In the genomic region with DNA sequence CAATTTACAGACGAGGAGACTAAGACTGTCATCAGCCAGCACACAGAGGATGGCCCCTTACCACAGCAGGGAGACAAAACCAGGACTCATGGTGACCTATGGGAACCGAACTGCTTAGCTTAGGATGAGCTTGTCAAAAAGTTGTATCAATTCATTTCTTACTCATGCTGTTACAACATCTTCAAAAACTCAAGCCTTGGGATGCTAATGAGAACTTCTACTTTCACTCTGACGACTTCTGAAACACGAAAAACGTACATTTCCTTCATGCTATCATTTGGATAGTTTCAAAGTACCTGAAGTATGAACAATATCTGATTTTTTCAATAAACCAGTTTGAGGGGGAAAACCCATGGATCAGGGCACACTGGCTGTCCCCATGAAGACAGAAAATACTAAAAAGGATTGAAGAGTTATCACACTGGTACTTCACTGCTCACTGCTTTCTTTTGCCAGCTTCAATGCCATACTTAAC, we compare ENCODE assay signal across 1 cellular context.
TF ChIP-seq lines count a peak whose summit lies in the region.

No MANE protein-coding gene starts in this region.

TF ChIP-seq in GM23338, 12 proteins besides CTCF, POLR2A, EP300 and RAD21 (continued from another document):
- TF ChIP-seq, protein P1, sequence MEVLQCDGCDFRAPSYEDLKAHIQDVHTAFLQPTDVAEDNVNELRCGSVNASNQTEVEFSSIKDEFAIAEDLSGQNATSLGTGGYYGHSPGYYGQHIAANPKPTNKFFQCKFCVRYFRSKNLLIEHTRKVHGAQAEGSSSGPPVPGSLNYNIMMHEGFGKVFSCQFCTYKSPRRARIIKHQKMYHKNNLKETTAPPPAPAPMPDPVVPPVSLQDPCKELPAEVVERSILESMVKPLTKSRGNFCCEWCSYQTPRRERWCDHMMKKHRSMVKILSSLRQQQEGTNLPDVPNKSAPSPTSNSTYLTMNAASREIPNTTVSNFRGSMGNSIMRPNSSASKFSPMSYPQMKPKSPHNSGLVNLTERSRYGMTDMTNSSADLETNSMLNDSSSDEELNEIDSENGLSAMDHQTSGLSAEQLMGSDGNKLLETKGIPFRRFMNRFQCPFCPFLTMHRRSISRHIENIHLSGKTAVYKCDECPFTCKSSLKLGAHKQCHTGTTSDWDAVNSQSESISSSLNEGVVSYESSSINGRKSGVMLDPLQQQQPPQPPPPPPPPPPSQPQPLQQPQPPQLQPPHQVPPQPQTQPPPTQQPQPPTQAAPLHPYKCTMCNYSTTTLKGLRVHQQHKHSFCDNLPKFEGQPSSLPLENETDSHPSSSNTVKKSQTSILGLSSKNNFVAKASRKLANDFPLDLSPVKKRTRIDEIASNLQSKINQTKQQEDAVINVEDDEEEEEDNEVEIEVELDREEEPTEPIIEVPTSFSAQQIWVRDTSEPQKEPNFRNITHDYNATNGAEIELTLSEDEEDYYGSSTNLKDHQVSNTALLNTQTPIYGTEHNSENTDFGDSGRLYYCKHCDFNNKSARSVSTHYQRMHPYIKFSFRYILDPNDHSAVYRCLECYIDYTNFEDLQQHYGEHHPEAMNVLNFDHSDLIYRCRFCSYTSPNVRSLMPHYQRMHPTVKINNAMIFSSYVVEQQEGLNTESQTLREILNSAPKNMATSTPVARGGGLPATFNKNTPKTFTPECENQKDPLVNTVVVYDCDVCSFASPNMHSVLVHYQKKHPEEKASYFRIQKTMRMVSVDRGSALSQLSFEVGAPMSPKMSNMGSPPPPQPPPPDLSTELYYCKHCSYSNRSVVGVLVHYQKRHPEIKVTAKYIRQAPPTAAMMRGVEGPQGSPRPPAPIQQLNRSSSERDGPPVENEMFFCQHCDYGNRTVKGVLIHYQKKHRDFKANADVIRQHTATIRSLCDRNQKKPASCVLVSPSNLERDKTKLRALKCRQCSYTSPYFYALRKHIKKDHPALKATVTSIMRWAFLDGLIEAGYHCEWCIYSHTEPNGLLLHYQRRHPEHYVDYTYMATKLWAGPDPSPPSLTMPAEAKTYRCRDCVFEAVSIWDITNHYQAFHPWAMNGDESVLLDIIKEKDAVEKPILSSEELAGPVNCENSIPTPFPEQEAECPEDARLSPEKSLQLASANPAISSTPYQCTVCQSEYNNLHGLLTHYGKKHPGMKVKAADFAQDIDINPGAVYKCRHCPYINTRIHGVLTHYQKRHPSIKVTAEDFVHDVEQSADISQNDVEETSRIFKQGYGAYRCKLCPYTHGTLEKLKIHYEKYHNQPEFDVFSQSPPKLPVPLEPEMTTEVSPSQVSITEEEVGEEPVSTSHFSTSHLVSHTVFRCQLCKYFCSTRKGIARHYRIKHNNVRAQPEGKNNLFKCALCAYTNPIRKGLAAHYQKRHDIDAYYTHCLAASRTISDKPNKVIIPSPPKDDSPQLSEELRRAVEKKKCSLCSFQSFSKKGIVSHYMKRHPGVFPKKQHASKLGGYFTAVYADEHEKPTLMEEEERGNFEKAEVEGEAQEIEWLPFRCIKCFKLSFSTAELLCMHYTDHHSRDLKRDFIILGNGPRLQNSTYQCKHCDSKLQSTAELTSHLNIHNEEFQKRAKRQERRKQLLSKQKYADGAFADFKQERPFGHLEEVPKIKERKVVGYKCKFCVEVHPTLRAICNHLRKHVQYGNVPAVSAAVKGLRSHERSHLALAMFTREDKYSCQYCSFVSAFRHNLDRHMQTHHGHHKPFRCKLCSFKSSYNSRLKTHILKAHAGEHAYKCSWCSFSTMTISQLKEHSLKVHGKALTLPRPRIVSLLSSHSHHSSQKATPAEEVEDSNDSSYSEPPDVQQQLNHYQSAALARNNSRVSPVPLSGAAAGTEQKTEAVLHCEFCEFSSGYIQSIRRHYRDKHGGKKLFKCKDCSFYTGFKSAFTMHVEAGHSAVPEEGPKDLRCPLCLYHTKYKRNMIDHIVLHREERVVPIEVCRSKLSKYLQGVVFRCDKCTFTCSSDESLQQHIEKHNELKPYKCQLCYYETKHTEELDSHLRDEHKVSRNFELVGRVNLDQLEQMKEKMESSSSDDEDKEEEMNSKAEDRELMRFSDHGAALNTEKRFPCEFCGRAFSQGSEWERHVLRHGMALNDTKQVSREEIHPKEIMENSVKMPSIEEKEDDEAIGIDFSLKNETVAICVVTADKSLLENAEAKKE (CRISPR knock-in tag; IDR thresholded peaks at IDR 0.05): no peak
- TF ChIP-seq EZH2 (IDR thresholded peaks at IDR 0.05; ENCODE audit: low read depth, unreplicated experiment): no peak
- TF ChIP-seq NANOG (IDR thresholded peaks at IDR 0.05; ENCODE audit: borderline replicate concordance): no peak
- TF ChIP-seq EZH2phosphoT487 (IDR thresholded peaks at IDR 0.05; ENCODE audit: unreplicated experiment): no peak
- no peak for TF ChIP-seq JUNB (IDR thresholded peaks at IDR 0.05; ENCODE audit: unreplicated experiment)
- TF ChIP-seq ZNF114 (CRISPR knock-in tag; IDR thresholded peaks at IDR 0.05): no peak
TF ChIP-seq in GM23338: peak in this region for 0.
